ENCODE assay signal across 9 cellular contexts in the genomic region with DNA sequence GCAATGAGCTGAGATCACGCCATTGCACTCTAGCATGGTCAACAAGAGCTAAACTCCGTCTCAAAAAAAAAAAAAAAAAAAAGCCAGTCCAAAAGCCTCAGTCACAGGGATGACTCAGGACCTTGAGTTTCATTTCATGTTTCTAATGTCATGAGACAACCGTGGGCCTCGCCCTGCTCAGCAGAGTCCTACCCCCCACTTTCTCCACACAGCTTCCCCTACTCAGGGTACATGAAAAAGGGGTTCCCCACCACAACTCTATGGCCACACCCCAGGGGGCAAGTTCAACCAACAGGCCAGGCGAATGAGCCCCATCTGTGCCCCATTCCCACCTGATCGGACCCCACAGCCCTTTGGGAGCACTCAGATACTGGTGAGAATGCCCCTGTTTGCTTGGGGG. TPM values are rescaled to one million over a fixed set of nuclear protein-coding genes. Genes with fewer than 3 reads are reported as not detected.
DNase-seq lines count a peak whose midpoint lies in the region; ATAC-seq lines count a peak whose summit lies in the region.
"Had no signal": no experiment of that assay in that cellular context is flagged by ENCODE, and none has a peak within 500 bp of the region (broad histone marks: within the 10 kb centered on the region; RNA-seq: fewer than 3 reads in every experiment).

No MANE protein-coding gene starts in this region.

- ATAC-seq in GM19035 (IDR thresholded peaks at IDR 0.05; ENCODE audit: unreplicated experiment) (peak; percentile 96), HG03095 (IDR thresholded peaks at IDR 0.05; ENCODE audit: unreplicated experiment) (peak; percentile 78)
- ATAC-seq in stimulated activated effector memory CD8-positive, alpha-beta T cell treated with anti-CD3 and anti-CD28 coated beads, Interleukin-12 subunit alpha, Interleukin-12 subunit beta, amount 100 ng/mL, for 72 hours, result peak; percentile 93

- no peak overlapping the region for H3K4ac ChIP-seq in mesendoderm (ENCODE audit: low read depth, low read length)

- H3K4me1 ChIP-seq in mesendoderm (ENCODE audit: control insufficient read depth, low read depth, low read length), result no peaks in the 10 kb centered on the region

- H2BK120ac ChIP-seq in mesendoderm (ENCODE audit: low read depth, low read length), result no peak overlapping the region

- no peak overlapping the region for H3K56ac ChIP-seq in mesendoderm (ENCODE audit: low read length)

- H4K5ac ChIP-seq in mesendoderm (ENCODE audit: low read length), result no peak overlapping the region

- DNase-seq in AG20443 (ENCODE audit: low spot score) (peak; percentile 47), UCSD-AML1 (lab: John Stamatoyannopoulos, UW; ENCODE audit: unreplicated experiment) (no peak), NCI-H526 (lab: John Stamatoyannopoulos, UW) (no peak), mesendoderm (no peak)
- DNase-seq in activated CD4-positive, alpha-beta memory T cell treated with anti-CD3 and anti-CD28 coated beads, Interleukin-2, amount 10 ng/mL, durations not matched to agents 7 days and 5 days, result peak; percentile 51
- no peak for DNase-seq in stimulated activated effector memory CD8-positive, alpha-beta T cell treated with anti-CD3 and anti-CD28 coated beads, Interleukin-12 subunit alpha, Interleukin-12 subunit beta, amount 100 ng/mL, for 72 hours (ENCODE audit: low spot score in 2 of 2)

- no peak overlapping the region for H3K18ac ChIP-seq in mesendoderm (ENCODE audit: low read length)

- H3K36me3 Mint-ChIP-seq in activated CD4-positive, alpha-beta memory T cell treated with anti-CD3 and anti-CD28 coated beads, Interleukin-2, amount 10 ng/mL, durations not matched to agents 7 days and 5 days (ENCODE audit: low read depth), result peaks cover 4% of the 10 kb centered on the region
- H3K36me3 Mint-ChIP-seq in stimulated activated effector memory CD8-positive, alpha-beta T cell treated with anti-CD3 and anti-CD28 coated beads, Interleukin-12 subunit alpha, Interleukin-12 subunit beta, amount 100 ng/mL, for 72 hours, result no peaks in the 10 kb centered on the region

- H3K23ac ChIP-seq in mesendoderm (ENCODE audit: low read length), result no peak overlapping the region

- CTCF ChIA-PET in activated CD4-positive, alpha-beta memory T cell treated with anti-CD3 and anti-CD28 coated beads, Interleukin-2, amount 10 ng/mL, durations not matched to agents 7 days and 5 days (lab: Charles Lee), result interaction anchor here (0.6 to 1.5 kb wide), 3 partner anchors 9 to 38 kb away, joined by 4 to 6 read pairs (median 5); a partner anchor contains a TSS

- peaks cover 20% of the 10 kb centered on the region for H3K4me1 Mint-ChIP-seq in activated CD4-positive, alpha-beta memory T cell treated with anti-CD3 and anti-CD28 coated beads, Interleukin-2, amount 10 ng/mL, durations not matched to agents 7 days and 5 days
- H3K4me1 Mint-ChIP-seq in stimulated activated effector memory CD8-positive, alpha-beta T cell treated with anti-CD3 and anti-CD28 coated beads, Interleukin-12 subunit alpha, Interleukin-12 subunit beta, amount 100 ng/mL, for 72 hours, result peaks cover 6% of the 10 kb centered on the region
- H3K4me1 Mint-ChIP-seq: nephron had no signal

- no peak overlapping the region for H4K8ac ChIP-seq in mesendoderm (ENCODE audit: low read depth, low read length)

- no peak overlapping the region for H2AK5ac ChIP-seq in mesendoderm (ENCODE audit: low read length)

- H2BK5ac ChIP-seq in mesendoderm (ENCODE audit: low read length), result no peak overlapping the region

- H3K27me3 Mint-ChIP-seq in activated CD4-positive, alpha-beta memory T cell treated with anti-CD3 and anti-CD28 coated beads, Interleukin-2, amount 10 ng/mL, durations not matched to agents 7 days and 5 days, result no peaks in the 10 kb centered on the region

- POLR2A ChIA-PET in activated CD4-positive, alpha-beta memory T cell treated with anti-CD3 and anti-CD28 coated beads, Interleukin-2, amount 10 ng/mL, durations not matched to agents 7 days and 5 days (lab: Charles Lee), result interaction anchor here (2.4 kb wide), 1 partner anchor 24 kb away, joined by 6 read pairs; a partner anchor contains a TSS

- H3K79me1 ChIP-seq in mesendoderm (ENCODE audit: low read length), result no peaks in the 10 kb centered on the region

- no CpG with 5 or more reads among the region's 6 CpGs for WGBS in mesendoderm (ENCODE audit: extremely low coverage, insufficient coverage, low lambda C conversion rate)

- no peaks in the 10 kb centered on the region for H3K79me2 ChIP-seq in mesendoderm (ENCODE audit: control insufficient read depth, insufficient read depth, low read length)

- H3K27ac Mint-ChIP-seq in activated CD4-positive, alpha-beta memory T cell treated with anti-CD3 and anti-CD28 coated beads, Interleukin-2, amount 10 ng/mL, durations not matched to agents 7 days and 5 days, result peak overlapping the region; percentile 84
- H3K27ac Mint-ChIP-seq in stimulated activated effector memory CD8-positive, alpha-beta T cell treated with anti-CD3 and anti-CD28 coated beads, Interleukin-12 subunit alpha, Interleukin-12 subunit beta, amount 100 ng/mL, for 72 hours, result no peak overlapping the region
- H3K27ac Mint-ChIP-seq: nephron had no signal

- no peak overlapping the region for H3K4me3 Mint-ChIP-seq in activated CD4-positive, alpha-beta memory T cell treated with anti-CD3 and anti-CD28 coated beads, Interleukin-2, amount 10 ng/mL, durations not matched to agents 7 days and 5 days
- H3K4me3 Mint-ChIP-seq in stimulated activated effector memory CD8-positive, alpha-beta T cell treated with anti-CD3 and anti-CD28 coated beads, Interleukin-12 subunit alpha, Interleukin-12 subunit beta, amount 100 ng/mL, for 72 hours, result no peak overlapping the region
- H3K4me3 Mint-ChIP-seq: nephron had no signal

- no peaks in the 10 kb centered on the region for H3K36me3 ChIP-seq in mesendoderm (ENCODE audit: control insufficient read depth, insufficient read depth, low read length)

- H3K9ac ChIP-seq in mesendoderm (ENCODE audit: low read length), result no peak overlapping the region

- no peaks in the 10 kb centered on the region for H3K9me3 Mint-ChIP-seq in activated CD4-positive, alpha-beta memory T cell treated with anti-CD3 and anti-CD28 coated beads, Interleukin-2, amount 10 ng/mL, durations not matched to agents 7 days and 5 days
- H3K9me3 Mint-ChIP-seq in stimulated activated effector memory CD8-positive, alpha-beta T cell treated with anti-CD3 and anti-CD28 coated beads, Interleukin-12 subunit alpha, Interleukin-12 subunit beta, amount 100 ng/mL, for 72 hours, result no peaks in the 10 kb centered on the region
- H3K9me3 Mint-ChIP-seq: nephron had no signal

- H2BK15ac ChIP-seq in mesendoderm (replicated peaks; ENCODE audit: low read depth), result no peak overlapping the region

- no peak overlapping the region for H3K4me3 ChIP-seq in mesendoderm (ENCODE audit: low read length)

- no peak overlapping the region for H3K4me2 ChIP-seq in mesendoderm (ENCODE audit: low read length)

- H3K27ac ChIP-seq in mesendoderm (ENCODE audit: low read depth, low read length), result no peak overlapping the region

- no peaks in the 10 kb centered on the region for H3K27me3 ChIP-seq in mesendoderm (ENCODE audit: insufficient read depth, low read length, poor library complexity)

RNA-seq across cellular contexts. Expression of a gene that starts 24.3 kb away (rescaled TPM):
- total RNA-seq in activated CD4-positive, alpha-beta memory T cell treated with anti-CD3 and anti-CD28 coated beads, Interleukin-2, amount 10 ng/mL, durations not matched to agents 7 days and 5 days, result 10 to 100 TPM; 47.1 to 50.0 TPM
- 14.9 TPM for polyA plus RNA-seq in mesendoderm (2013, experiment 1 of 2)
- 15.2 TPM for polyA plus RNA-seq in mesendoderm (2013, experiment 2 of 2)

Comparison
In these comparisons a context has a peak if more than half of its experiments do, and no peak if none do; other contexts are left out.
1. DNase-seq: peak in AG20443 (single experiment) and activated CD4-positive, alpha-beta memory T cell treated with anti-CD3 and anti-CD28 coated beads, Interleukin-2, amount 10 ng/mL, durations not matched to agents 7 days and 5 days (single experiment); none in stimulated activated effector memory CD8-positive, alpha-beta T cell treated with anti-CD3 and anti-CD28 coated beads, Interleukin-12 subunit alpha, Interleukin-12 subunit beta, amount 100 ng/mL, for 72 hours (0 of 2), UCSD-AML1 (single experiment), NCI-H526 (0 of 2) and mesendoderm (single experiment).
2. Peak in every context shown above with its lines, with median percentiles within 50 percentile points of each other: ATAC-seq.